8 cellular contexts compared by ENCODE assay signal in the genomic region with DNA sequence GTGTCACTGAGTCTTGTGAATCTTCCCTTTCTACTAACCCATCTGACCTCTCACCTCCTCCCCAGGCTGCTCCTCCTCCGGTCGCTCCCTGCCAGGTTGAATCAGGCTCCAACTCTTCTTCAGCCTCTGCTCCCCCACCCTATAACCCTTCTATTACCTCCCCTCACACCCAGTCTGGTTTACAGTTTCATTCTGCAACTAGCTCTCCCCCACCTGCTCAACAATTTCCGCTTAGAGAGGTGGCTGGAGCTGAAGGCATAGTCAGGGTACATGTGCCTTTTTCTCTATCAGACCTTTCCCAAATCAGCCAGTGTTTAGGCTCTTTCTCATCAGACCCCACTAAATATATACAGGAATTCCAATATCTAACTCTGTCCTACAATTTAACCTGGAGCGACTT.
DNase-seq lines count a peak whose midpoint lies in the region; ATAC-seq, FAIRE-seq and TF ChIP-seq lines count a peak whose summit lies in the region.
"Not testable (repeated sequence)": the region's sequence is repeated elsewhere in the genome, so short reads cannot be mapped to it uniquely, and the experiment has no call there.

No MANE protein-coding gene starts in this region.

- not testable (repeated sequence) for TF ChIP-seq POLR2A in GM12878 (IDR thresholded peaks at IDR 0.05; ENCODE audit: low read depth, low read length); right lobe of liver (IDR thresholded peaks at IDR 0.05)

- H3K9me2 ChIP-seq in PC-9 (ENCODE audit: insufficient read depth): not testable (repeated sequence)

- 24% methylated on average over 4 of the region's 4 CpGs for WGBS in GM12878 (ENCODE audit: insufficient coverage, insufficient replicate concordance, low lambda C conversion rate, missing lambda C conversion rate)
- 70% methylated on average over 4 of the region's 4 CpGs for WGBS in right lobe of liver (ENCODE audit: insufficient coverage, low coverage, low lambda C conversion rate, missing lambda C conversion rate)

- not testable (repeated sequence) for FAIRE-seq in GM12878 (lab: Jason Lieb, UNC)

- in situ Hi-C loops in GM12878 (cut with MboI): not testable (repeated sequence)

- peaks cover 21% of the 10 kb centered on the region for H3K36me3 Mint-ChIP-seq in Calu3 (ENCODE audit: insufficient read depth, unreplicated experiment)
- H3K36me3 Mint-ChIP-seq in stimulated activated naive CD8-positive, alpha-beta T cell treated with anti-CD3 and anti-CD28 coated beads, Interleukin-15, Interleukin-2, amounts not matched to agents 100 ng/mL and 50 ng/mL, for 24 hours (ENCODE audit: low read depth): not testable (repeated sequence)

- peaks cover 11% of the 10 kb centered on the region for H3K4me1 ChIP-seq in PC-9 (replicated peaks; ENCODE audit: insufficient read depth)
- not testable (repeated sequence) for H3K4me1 ChIP-seq in GM12878 (ENCODE audit: control insufficient read depth, insufficient read depth, low read length)
- peaks cover 0 to 31% (median 0%) of the 10 kb centered on the region in 4 donors for H3K4me1 ChIP-seq in right lobe of liver

- H3K27ac ChIP-seq in PC-9: not testable (repeated sequence)
- H3K27ac ChIP-seq in GM12878 (ENCODE audit: control insufficient read depth, insufficient read depth): 0 out of 2 replicates have a peak overlapping the region, but pooled peaks have one; percentile 34
- peak overlapping the region in 2 of 3 donors; percentile 41 to 54 for H3K27ac ChIP-seq in right lobe of liver

- peak overlapping the region; percentile 74 for H3K27ac Mint-ChIP-seq in Calu3 (ENCODE audit: unreplicated experiment)
- peak overlapping the region; percentile 64 for H3K27ac Mint-ChIP-seq in stimulated activated naive CD8-positive, alpha-beta T cell treated with anti-CD3 and anti-CD28 coated beads, Interleukin-15, Interleukin-2, amounts not matched to agents 100 ng/mL and 50 ng/mL, for 24 hours

- H3K9me3 Mint-ChIP-seq in Calu3 (ENCODE audit: low read depth, unreplicated experiment); stimulated activated naive CD8-positive, alpha-beta T cell treated with anti-CD3 and anti-CD28 coated beads, Interleukin-15, Interleukin-2, amounts not matched to agents 100 ng/mL and 50 ng/mL, for 24 hours: not testable (repeated sequence)

- intact Hi-C loops in Calu3 (cut with micrococcal nuclease; ENCODE audit: unreplicated experiment): loop anchor here (1.0 kb wide), 1 partner anchor 9 kb away; no protein-coding TSS in a partner anchor
- intact Hi-C loops in PC-9 (cut with micrococcal nuclease; ENCODE audit: unreplicated experiment); GM12878 (cut with micrococcal nuclease; ENCODE audit: unreplicated experiment); right lobe of liver (cut with DNase I): not testable (repeated sequence)

- ATAC-seq in GM19438 (IDR thresholded peaks at IDR 0.05; ENCODE audit: low read depth, unreplicated experiment) (peak; percentile 53), HG02852 (IDR thresholded peaks at IDR 0.05; ENCODE audit: unreplicated experiment) (peak; percentile 33), HG03432 (IDR thresholded peaks at IDR 0.05; ENCODE audit: unreplicated experiment) (peak; percentile 38), GM12878 (peak; percentile 51)
- ATAC-seq in right lobe of liver: not testable (repeated sequence)

- not testable (repeated sequence) for TF ChIP-seq RAD21 in GM12878 (IDR thresholded peaks at IDR 0.05; ENCODE audit: insufficient read depth, low read depth, low read length)

- H2AFZ ChIP-seq in PC-9: not testable (repeated sequence)
- H2AFZ ChIP-seq in GM12878 (ENCODE audit: control insufficient read depth, low read depth, low read length): peak overlapping the region; percentile 34; the same call in 1 of the 2 replicates

- POLR2A ChIA-PET in PC-9 (lab: Charles Lee; ENCODE audit: unreplicated experiment): not testable (repeated sequence)
- POLR2A ChIA-PET in GM12878 (lab: Charles Lee): interaction anchor here (1.0 kb wide), 1 partner anchor 14 kb away, joined by 3 read pairs; no protein-coding TSS in a partner anchor

- H3K4me2 ChIP-seq in PC-9 (0 out of 2 replicates have a peak overlapping the region, but pooled peaks have one; percentile 22), GM12878 (ENCODE audit: control insufficient read depth, insufficient read depth) (peak overlapping the region; percentile 53)

- RAD21 ChIA-PET in GM12878 (lab: Charles Lee; ENCODE audit: unreplicated experiment): interaction anchor here (0.7 to 1.0 kb wide), 3 partner anchors 15 to 120 kb away, joined by 3 read pairs; no protein-coding TSS in a partner anchor

- SMC1A ChIA-PET in GM12878 (lab: Charles Lee; ENCODE audit: uncharacterized antibody, unreplicated experiment): interaction anchor here (0.7 to 3.1 kb wide), 4 partner anchors 11 to 43 kb away, joined by 3 to 7 read pairs (median 6); no protein-coding TSS in a partner anchor

- peaks cover 46% of the 10 kb centered on the region for H3K4me1 Mint-ChIP-seq in Calu3 (ENCODE audit: low read depth, unreplicated experiment)
- peaks cover 36% of the 10 kb centered on the region for H3K4me1 Mint-ChIP-seq in stimulated activated naive CD8-positive, alpha-beta T cell treated with anti-CD3 and anti-CD28 coated beads, Interleukin-15, Interleukin-2, amounts not matched to agents 100 ng/mL and 50 ng/mL, for 24 hours (ENCODE audit: low read depth)

- not testable (repeated sequence) for TF ChIP-seq EP300 in GM12878 (IDR thresholded peaks at IDR 0.05; ENCODE audit: borderline replicate concordance in 1 of 2, control insufficient read depth in 1 of 2, low read depth in 2 of 2, low read length in 2 of 2)

- not testable (repeated sequence) for H4K20me1 ChIP-seq in PC-9 (ENCODE audit: insufficient read depth); GM12878 (ENCODE audit: control insufficient read depth, insufficient read depth)

- H3K79me2 ChIP-seq in PC-9 (ENCODE audit: low read depth); GM12878 (ENCODE audit: control insufficient read depth, insufficient read depth, low read length): not testable (repeated sequence)

- not testable (repeated sequence) for TF ChIP-seq CTCF in Calu3 (IDR thresholded peaks at IDR 0.05; ENCODE audit: unreplicated experiment); PC-9 (conservative IDR thresholded peaks at IDR 0.05); GM12878 (IDR thresholded peaks at IDR 0.05 in 2 of 3, conservative IDR thresholded peaks at IDR 0.05 in 1 of 3; ENCODE audit: control insufficient read depth in 2 of 3, extremely low read depth in 1 of 3, insufficient read depth in 1 of 3, low read depth in 3 of 3, low read length in 3 of 3); right lobe of liver (IDR thresholded peaks at IDR 0.05)

- peak; percentile 21 for DNase-seq in Calu3
- DNase-seq in PC-9; GM12878 (ENCODE audit: low read depth, low spot score); right lobe of liver: not testable (repeated sequence)

- H3K4me3 Mint-ChIP-seq in Calu3 (ENCODE audit: low read depth, unreplicated experiment): peak overlapping the region; percentile 57
- H3K4me3 Mint-ChIP-seq in stimulated activated naive CD8-positive, alpha-beta T cell treated with anti-CD3 and anti-CD28 coated beads, Interleukin-15, Interleukin-2, amounts not matched to agents 100 ng/mL and 50 ng/mL, for 24 hours: not testable (repeated sequence)

- CTCF ChIA-PET in Calu3 (lab: Charles Lee); PC-9 (lab: Charles Lee): not testable (repeated sequence)
- CTCF ChIA-PET in GM12878 (lab: Yijun Ruan, JAX): interaction anchor here (2.6 kb wide), 1 partner anchor 37 kb away, joined by 6 read pairs; no protein-coding TSS in a partner anchor

- not testable (repeated sequence) for H3K36me3 ChIP-seq in PC-9 (ENCODE audit: low read depth); GM12878 (ENCODE audit: control insufficient read depth in 2 of 2, insufficient read depth in 2 of 2, low read length in 1 of 2); right lobe of liver

- H3K27me3 ChIP-seq in PC-9 (ENCODE audit: insufficient read depth, low read depth); GM12878 (replicated peaks in 1 of 2; ENCODE audit: control insufficient read depth in 2 of 2, insufficient read depth in 2 of 2, low read length in 1 of 2); right lobe of liver: not testable (repeated sequence)

- not testable (repeated sequence) for H3K9ac ChIP-seq in GM12878 (ENCODE audit: control insufficient read depth, insufficient read depth, low read length)

- BruUV-seq in Calu3 (replicated peaks; lab: Mats Ljungman, UMichigan); PC-9 (replicated peaks; lab: Mats Ljungman, UMichigan); GM12878 (replicated peaks; lab: Mats Ljungman, UMichigan): not testable (repeated sequence)

- not testable (repeated sequence) for H3F3A ChIP-seq in PC-9 (ENCODE audit: insufficient read depth, low read depth)

- not testable (repeated sequence) for H3K4me3 ChIP-seq in PC-9, GM12878, right lobe of liver

- H3K27me3 Mint-ChIP-seq in Calu3 (ENCODE audit: unreplicated experiment); stimulated activated naive CD8-positive, alpha-beta T cell treated with anti-CD3 and anti-CD28 coated beads, Interleukin-15, Interleukin-2, amounts not matched to agents 100 ng/mL and 50 ng/mL, for 24 hours: not testable (repeated sequence)

- H3K9me3 ChIP-seq in PC-9 (ENCODE audit: insufficient read depth, low read depth); GM12878 (replicated peaks; ENCODE audit: control insufficient read depth, insufficient read depth, low read length); right lobe of liver: not testable (repeated sequence)

TF ChIP-seq in GM12878, 131 proteins besides CTCF, POLR2A, EP300 and RAD21:
- peak; percentile 37; the same call in 1 of the 2 replicates for TF ChIP-seq SMARCA5 (IDR thresholded peaks at IDR 0.05)
TF ChIP-seq in GM12878: peak in this region for 1; not testable (repeated sequence) for 130.
